ENCODE assay signal across 9 cellular contexts in the genomic region with DNA sequence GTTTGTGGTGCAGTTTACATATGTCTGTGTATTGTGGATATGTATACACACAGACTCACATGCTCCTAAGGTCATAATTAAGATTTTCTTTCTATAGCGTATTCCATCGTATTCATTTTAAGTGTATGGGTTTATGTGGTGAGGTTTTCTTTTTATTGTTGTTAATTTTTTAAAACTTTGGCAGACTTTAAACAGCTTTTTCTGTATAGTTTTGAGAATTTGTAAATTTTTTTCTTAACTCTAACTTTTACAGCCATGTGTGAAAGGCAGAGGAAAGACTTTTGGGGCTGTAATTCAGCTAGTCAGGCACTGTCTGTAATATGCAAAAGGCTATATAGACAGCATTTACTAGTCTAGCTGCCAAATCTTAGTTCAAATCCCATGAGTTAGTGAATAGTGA. TPM values are rescaled to one million over a fixed set of nuclear protein-coding genes. Genes with fewer than 3 reads are reported as not detected.
DNase-seq lines count a peak whose midpoint lies in the region; ATAC-seq and TF ChIP-seq lines count a peak whose summit lies in the region.
"Had no signal": no experiment of that assay in that cellular context is flagged by ENCODE, and none has a peak within 500 bp of the region (broad histone marks: within the 10 kb centered on the region; RNA-seq: fewer than 3 reads in every experiment).

No MANE protein-coding gene starts in this region.

- H3K79me2 ChIP-seq in DOHH2 (ENCODE audit: control insufficient read depth, low read length), result no peaks in the 10 kb centered on the region

- H3K9me3 ChIP-seq in DOHH2 (ENCODE audit: control insufficient read depth, insufficient read depth, low read length) (no peaks in the 10 kb centered on the region), Peyer's patch (no peaks in the 10 kb centered on the region)

- H3F3A ChIP-seq in DOHH2 (ENCODE audit: control insufficient read depth, insufficient read depth), result peaks cover 2% of the 10 kb centered on the region; the same call in 1 of the 2 replicates

- DNase-seq in Peyer's patch (no peak), fibroblast of the aortic adventitia (ENCODE audit: low read depth) (peak; percentile 17), retinal pigment epithelial cell (ENCODE audit: low read depth) (no peak), Kasumi-1 (lab: John Stamatoyannopoulos, UW) (no peak)
- DNase-seq in activated effector memory CD4-positive, alpha-beta T cell treated with anti-CD3 and anti-CD28 coated beads, Interleukin-2, amount 50 U/mL, for 16 hours, result no peak
- no peak for DNase-seq in activated CD4-positive, alpha-beta T cell treated with anti-CD3 and anti-CD28 coated beads, Interleukin-2, amount 50 U/mL, for 48 hours
- DNase-seq: activated gamma-delta T cell treated with Interleukin-2 at 50 U/mL for 16 hours had no signal

- no peak overlapping the region for H3K4me3 ChIP-seq in DOHH2 (ENCODE audit: low read length)
- H3K4me3 ChIP-seq in Peyer's patch, result peak overlapping the region in 3 of 4 donors; percentile 85 to 93 (median 89)
- peak overlapping the region; percentile 94 for H3K4me3 ChIP-seq in fibroblast of the aortic adventitia (ENCODE audit: low read depth, low read length)
- peak overlapping the region; percentile 81 for H3K4me3 ChIP-seq in retinal pigment epithelial cell (ENCODE audit: low read length)

- H3K27me3 ChIP-seq in DOHH2 (ENCODE audit: control insufficient read depth, low read length) (peaks cover 30% of the 10 kb centered on the region), Peyer's patch (no peaks in the 10 kb centered on the region)

- no peaks in the 10 kb centered on the region for H4K20me1 ChIP-seq in DOHH2 (ENCODE audit: control insufficient read depth, insufficient read depth, low read depth, low read length)

- H3K9me2 ChIP-seq in DOHH2 (replicated peaks; ENCODE audit: control insufficient read depth, low read length), result no peaks in the 10 kb centered on the region

- ATAC-seq in HG02970 (IDR thresholded peaks at IDR 0.05; ENCODE audit: low FRiP score, unreplicated experiment), result no peak

- H3K4me2 ChIP-seq in DOHH2 (ENCODE audit: low read length), result 0 out of 2 replicates have a peak overlapping the region, but pooled peaks have one; percentile 71

- H3K27ac ChIP-seq in DOHH2 (ENCODE audit: low read depth, low read length) (no peak overlapping the region), Peyer's patch (peak overlapping the region in 2 of 4 donors; percentile 84 to 95)

- H3K36me3 ChIP-seq in DOHH2 (ENCODE audit: control insufficient read depth, low read length), result no peaks in the 10 kb centered on the region
- no peaks in the 10 kb centered on the region for H3K36me3 ChIP-seq in Peyer's patch

- H3K4me1 ChIP-seq in DOHH2 (ENCODE audit: control insufficient read depth, low read length) (peaks cover 24% of the 10 kb centered on the region), Peyer's patch (no peaks in the 10 kb centered on the region)

- TF ChIP-seq POLR2A in Peyer's patch (IDR thresholded peaks at IDR 0.05), result no peak

- TF ChIP-seq CTCF in DOHH2 (IDR thresholded peaks at IDR 0.05; ENCODE audit: low read depth, low read length, poor library complexity, severe bottlenecking) (no peak), Peyer's patch (IDR thresholded peaks at IDR 0.05) (no peak), fibroblast of the aortic adventitia (IDR thresholded peaks at IDR 0.05; ENCODE audit: insufficient read depth, low read length) (no peak), retinal pigment epithelial cell (conservative IDR thresholded peaks at IDR 0.05; ENCODE audit: low read depth, low read length) (no peak)

RNA-seq across cellular contexts. Expression of gene MAGI3, which starts 2.2 kb away (rescaled TPM):
- total RNA-seq in Peyer's patch (100 to 1,000 TPM in 2 of 4 donors, 10 to 100 TPM in 2; 60.2 to 120 (median 103) TPM), fibroblast of the aortic adventitia (ENCODE audit: low replicate concordance) (8.3 and 16.1 TPM in 2 replicates)
